In the genomic region with DNA sequence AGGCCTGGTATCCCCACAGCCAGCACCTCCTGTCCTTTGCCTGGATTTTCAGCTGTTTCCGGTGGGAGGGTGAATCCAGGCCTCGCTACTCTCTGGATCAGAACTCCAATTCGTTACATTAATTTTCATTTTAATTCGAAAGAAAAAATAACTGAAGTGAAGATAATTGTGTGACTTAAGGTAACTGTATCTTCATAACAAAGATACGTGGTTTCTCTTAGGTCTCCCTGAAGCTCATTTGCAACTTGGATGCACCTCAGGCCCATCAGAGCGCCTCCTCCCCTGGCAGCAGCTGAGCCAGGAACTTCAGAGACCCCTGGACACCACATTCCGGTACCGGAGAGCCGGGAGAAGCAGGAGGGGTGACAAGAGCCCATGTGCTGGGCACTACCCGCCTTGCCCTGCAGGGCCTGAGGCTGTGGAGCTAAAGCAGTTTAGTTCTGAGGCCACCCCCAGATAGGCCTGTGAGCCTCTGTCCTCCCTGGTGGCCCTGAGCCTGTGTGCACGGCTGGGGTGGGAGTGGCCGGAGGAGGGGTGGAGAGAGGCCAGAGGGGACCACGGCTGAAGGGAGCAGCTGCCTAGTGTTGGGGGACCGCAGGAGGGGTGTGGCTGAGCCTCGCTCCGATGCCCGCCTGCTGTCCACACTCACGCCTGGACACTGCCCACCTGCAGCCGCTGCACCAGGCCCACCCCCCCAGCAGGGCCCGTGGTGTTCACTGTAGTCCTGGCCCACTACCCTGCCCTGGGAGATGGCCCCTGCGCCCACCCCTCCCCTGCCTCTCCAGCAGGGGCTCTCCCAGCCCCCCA, we compare ENCODE assay signal across 17 cellular contexts. TPM values are rescaled to one million over a fixed set of nuclear protein-coding genes. Genes with fewer than 3 reads are reported as not detected.
DNase-seq lines count a peak whose midpoint lies in the region; ATAC-seq and TF ChIP-seq lines count a peak whose summit lies in the region.
"Had no signal": no experiment of that assay in that cellular context is flagged by ENCODE, and none has a peak within 500 bp of the region (broad histone marks: within the 10 kb centered on the region; RNA-seq: fewer than 3 reads in every experiment).

No MANE protein-coding gene starts in this region.

- H4K20me1 ChIP-seq in MM.1S (ENCODE audit: insufficient read depth, low read length), result no peaks in the 10 kb centered on the region

- CTCF ChIA-PET in Panc1 (lab: Charles Lee), result interaction anchor here (0.5 to 0.6 kb wide), 2 partner anchors 47 to 59 kb away, joined by 3 to 4 read pairs; no protein-coding TSS in a partner anchor

- peak; percentile 74 for ATAC-seq in Panc1
- ATAC-seq in right cardiac atrium, result peak; percentile 27 to 47

- no peaks in the 10 kb centered on the region for H3K9me3 ChIP-seq in Panc1 (ENCODE audit: control insufficient read depth, insufficient read depth, low read depth, low read length)
- no peaks in the 10 kb centered on the region for H3K9me3 ChIP-seq in right cardiac atrium (ENCODE audit: control insufficient read depth, low read length)
- no peaks in the 10 kb centered on the region for H3K9me3 ChIP-seq in subcutaneous abdominal adipose tissue (ENCODE audit: control insufficient read depth in 5 of 5, low read length in 5 of 5)
- no peaks in the 10 kb centered on the region for H3K9me3 ChIP-seq in MM.1S (replicated peaks; ENCODE audit: insufficient read depth, low read length)
- H3K9me3 ChIP-seq: SJSA1 had no signal

- in situ Hi-C loops in Panc1 (cut with HindIII; ENCODE audit: low pct_unique_long_range_greater_than_20kb, low sequenced_read_pairs), result no loop called here

- peak overlapping the region; percentile 23 for H3K27ac Mint-ChIP-seq in activated naive CD4-positive, alpha-beta T cell treated with anti-CD3 and anti-CD28 coated beads, Interleukin-2, amount 50 U/mL, for 24 hours

- no peaks in the 10 kb centered on the region for H3K9me2 ChIP-seq in MM.1S (replicated peaks; ENCODE audit: insufficient read depth, low read length)

- no peaks in the 10 kb centered on the region for H3K79me2 ChIP-seq in MM.1S (ENCODE audit: low read length)

- H3K4me3 Mint-ChIP-seq in activated naive CD4-positive, alpha-beta T cell treated with anti-CD3 and anti-CD28 coated beads, Interleukin-2, amount 50 U/mL, for 24 hours, result no peak overlapping the region

- 57% methylated on average over 21 of the region's 21 CpGs for WGBS in right cardiac atrium

- no peaks in the 10 kb centered on the region for H3K27me3 Mint-ChIP-seq in activated naive CD4-positive, alpha-beta T cell treated with anti-CD3 and anti-CD28 coated beads, Interleukin-2, amount 50 U/mL, for 24 hours

- H3K4me3 ChIP-seq in Panc1 (ENCODE audit: low read depth in 2 of 2, low read length in 2 of 2) (no peak overlapping the region), right cardiac atrium (ENCODE audit: low read length) (no peak overlapping the region), subcutaneous abdominal adipose tissue (ENCODE audit: low read depth in 1 of 5, low read length in 5 of 5) (no peak overlapping the region), MM.1S (ENCODE audit: low read length) (no peak overlapping the region)
- H3K4me3 ChIP-seq: GM23248, lung, SJSA1 had no signal

- no peak overlapping the region for H2AFZ ChIP-seq in MM.1S (ENCODE audit: low read length)
- H2AFZ ChIP-seq: GM23248 had no signal

- H3K9ac ChIP-seq in subcutaneous abdominal adipose tissue (ENCODE audit: low read length in 5 of 5), result no peak overlapping the region
- H3K9ac ChIP-seq in MM.1S (ENCODE audit: low read length), result no peak overlapping the region
- H3K9ac ChIP-seq: GM23248 had no signal

- no peak for DNase-seq in activated naive CD4-positive, alpha-beta T cell (lab: John Stamatoyannopoulos, UW)
- DNase-seq in Panc1 (ENCODE audit: low read depth, low spot score) (no peak), right cardiac atrium (peak in 2 of 3 donors; percentile 51 to 61), NCI-H524 (lab: John Stamatoyannopoulos, UW) (no peak), MM.1S (no peak), NCI-H345 (lab: John Stamatoyannopoulos, UW) (no peak)
- DNase-seq: amniotic stem cell; cortex of kidney; DMS53; GM23248; NCI-H1694; occipital lobe; stimulated activated CD4-positive, alpha-beta T cell treated with anti-CD3 and anti-CD28 coated beads, Interleukin-12 subunit alpha, Interleukin-12 subunit beta, amount 100 ng/mL, for 4 hours had no signal

- TF ChIP-seq CTCF in Panc1 (IDR thresholded peaks at IDR 0.05), result no peak
- TF ChIP-seq CTCF in MM.1S (IDR thresholded peaks at IDR 0.05; ENCODE audit: low read length), result no peak

- H3K9me3 Mint-ChIP-seq in activated naive CD4-positive, alpha-beta T cell treated with anti-CD3 and anti-CD28 coated beads, Interleukin-2, amount 50 U/mL, for 24 hours, result no peaks in the 10 kb centered on the region

- no peaks in the 10 kb centered on the region; the same call in 1 of the 2 replicates for H3K36me3 ChIP-seq in Panc1 (ENCODE audit: control insufficient read depth, insufficient read depth, low read length)
- peaks cover 0 to 36% (median 29%) of the 10 kb centered on the region in 5 donors for H3K36me3 ChIP-seq in subcutaneous abdominal adipose tissue (ENCODE audit: control insufficient read depth in 5 of 5, insufficient read depth in 5 of 5, low read length in 5 of 5)
- peaks cover 6% of the 10 kb centered on the region; the same call in 1 of the 2 replicates for H3K36me3 ChIP-seq in MM.1S (replicated peaks; ENCODE audit: insufficient read depth, low read length)

- intact Hi-C loops in Panc1 (cut with micrococcal nuclease; ENCODE audit: unreplicated experiment) (no loop called here), right cardiac atrium (cut with DNase I) (no loop called here)

- POLR2A ChIA-PET in Panc1 (lab: Charles Lee), result interaction anchor here (0.6 kb wide), 1 partner anchor 16 kb away, joined by 6 read pairs; no protein-coding TSS in a partner anchor

- no peak overlapping the region for H3K4me2 ChIP-seq in MM.1S (ENCODE audit: low read depth, low read length)

- H3K27me3 ChIP-seq in Panc1 (ENCODE audit: control insufficient read depth, insufficient read depth, low read length) (no peaks in the 10 kb centered on the region), right cardiac atrium (ENCODE audit: control insufficient read depth, insufficient read depth) (no peaks in the 10 kb centered on the region), subcutaneous abdominal adipose tissue (ENCODE audit: control insufficient read depth in 5 of 5, insufficient read depth in 4 of 5, low read length in 5 of 5) (no peaks in the 10 kb centered on the region), MM.1S (replicated peaks; ENCODE audit: insufficient read depth, low read length) (no peaks in the 10 kb centered on the region)

- no peaks in the 10 kb centered on the region for H3K36me3 Mint-ChIP-seq in activated naive CD4-positive, alpha-beta T cell treated with anti-CD3 and anti-CD28 coated beads, Interleukin-2, amount 50 U/mL, for 24 hours

- H3K27ac ChIP-seq in Panc1 (ENCODE audit: low read length) (peak overlapping the region; percentile 70), right cardiac atrium (ENCODE audit: low read length) (no peak overlapping the region), subcutaneous abdominal adipose tissue (ENCODE audit: low read depth, low read length) (peak overlapping the region; percentile 3), MM.1S (ENCODE audit: low read length) (no peak overlapping the region)
- H3K27ac ChIP-seq: GM23248, SJSA1 had no signal

- H3K4me1 ChIP-seq in Panc1 (ENCODE audit: control insufficient read depth, insufficient read depth, low read length) (peaks cover 25% of the 10 kb centered on the region), right cardiac atrium (ENCODE audit: control insufficient read depth, insufficient read depth, low read length) (no peaks in the 10 kb centered on the region), subcutaneous abdominal adipose tissue (ENCODE audit: control insufficient read depth in 5 of 5, insufficient read depth in 5 of 5, low read length in 5 of 5) (peaks cover 0 to 15% (median 4%) of the 10 kb centered on the region in 5 donors), MM.1S (ENCODE audit: low read length) (no peaks in the 10 kb centered on the region)
- H3K4me1 ChIP-seq: SJSA1 had no signal

- H3F3A ChIP-seq in MM.1S (ENCODE audit: insufficient read depth, low read length), result peaks cover 3% of the 10 kb centered on the region; the same call in 1 of the 2 replicates

- no peaks in the 10 kb centered on the region for H3K4me1 Mint-ChIP-seq in activated naive CD4-positive, alpha-beta T cell treated with anti-CD3 and anti-CD28 coated beads, Interleukin-2, amount 50 U/mL, for 24 hours

- no TSS peak for BruUV-seq in Panc1 (replicated peaks; lab: Mats Ljungman, UMichigan)

RNA-seq across cellular contexts. Expression of gene DUS1L, which starts 11.4 kb away (rescaled TPM):
- total RNA-seq in Panc1 (2021; ENCODE audit: unreplicated experiment) (115 TPM), right cardiac atrium (10 to 100 TPM; 51.3 to 63.1 (median 58.4) TPM)
- 157 TPM for polyA plus RNA-seq in Panc1 (2012; ENCODE audit: insufficient read length)
- 82.1 TPM for polyA plus RNA-seq in right cardiac atrium

RNA-seq across cellular contexts. Expression of gene FASN, which starts 21.0 kb away (rescaled TPM):
- total RNA-seq in Panc1 (2021; ENCODE audit: unreplicated experiment) (956 TPM), right cardiac atrium (10 to 100 TPM; 14.3 to 71.8 (median 23.4) TPM)
- polyA plus RNA-seq in Panc1 (2012; ENCODE audit: insufficient read length), result 789 TPM
- 86.3 TPM for polyA plus RNA-seq in right cardiac atrium

RNA-seq across cellular contexts. Expression of gene GPS1, which starts 25.3 kb away (rescaled TPM):
- total RNA-seq in Panc1 (2021; ENCODE audit: unreplicated experiment), result 175 TPM
- 263 TPM for polyA plus RNA-seq in Panc1 (2012; ENCODE audit: insufficient read length)
- total RNA-seq in right cardiac atrium, result 10 to 100 TPM; 87.1 to 93.7 (median 90.6) TPM
- polyA plus RNA-seq in right cardiac atrium, result 75.1 TPM

RNA-seq across cellular contexts. Expression of gene RFNG, which starts 25.4 kb away (rescaled TPM):
- total RNA-seq in Panc1 (2021; ENCODE audit: unreplicated experiment), result 43.4 TPM
- polyA plus RNA-seq in Panc1 (2012; ENCODE audit: insufficient read length), result 54.6 TPM
- total RNA-seq in right cardiac atrium, result 10 to 100 TPM; 19.0 to 25.1 (median 20.2) TPM
- 25.4 TPM for polyA plus RNA-seq in right cardiac atrium

RNA-seq across cellular contexts. Expression of gene DCXR, which starts 39.5 kb away (rescaled TPM):
- total RNA-seq in Panc1 (2021; ENCODE audit: unreplicated experiment) (128 TPM), right cardiac atrium (100 to 1,000 TPM; 127 to 181 (median 168) TPM)
- polyA plus RNA-seq in Panc1 (2012; ENCODE audit: insufficient read length), result 148 TPM
- polyA plus RNA-seq in right cardiac atrium, result 196 TPM

Comparison
In these comparisons a context has a peak if more than half of its experiments do, and no peak if none do; other contexts are left out.
1. DNase-seq: peak in right cardiac atrium (2 of 3); none in activated naive CD4-positive, alpha-beta T cell (0 of 4), Panc1 (single experiment), NCI-H524 (0 of 2), MM.1S (single experiment) and NCI-H345 (single experiment).
2. H3K27ac ChIP-seq: peak in Panc1 (single experiment) and subcutaneous abdominal adipose tissue (single experiment); none in right cardiac atrium (single experiment) and MM.1S (single experiment).
3. RNA of gene FASN, which starts 21.0 kb away (total RNA-seq): 956 TPM in Panc1 (single experiment); 14.3 to 71.8 TPM in right cardiac atrium; every median in the first group is over 10 times any median in the second.